38 cellular contexts compared by ENCODE assay signal in the genomic region with DNA sequence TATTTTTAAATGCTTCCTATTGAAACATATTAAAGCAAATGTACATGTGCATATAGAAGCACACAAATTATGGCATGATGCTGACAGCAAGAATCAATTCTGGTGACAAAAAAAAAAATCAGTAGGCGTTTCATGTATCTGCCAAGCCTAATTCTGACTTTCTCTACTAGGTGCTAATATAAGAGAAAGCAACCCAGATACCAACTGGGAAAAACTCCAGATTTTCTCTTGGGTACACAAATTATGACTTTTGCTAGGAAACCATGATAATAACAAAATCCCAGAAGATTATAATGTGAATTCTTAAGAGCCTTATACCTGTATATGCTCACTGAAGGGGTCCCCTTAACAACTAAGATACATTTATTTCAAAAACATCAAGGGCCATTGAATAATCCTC.
"Had no signal": no experiment of that assay in that cellular context is flagged by ENCODE, and none has a peak within 500 bp of the region (broad histone marks: within the 10 kb centered on the region; RNA-seq: fewer than 3 reads in every experiment).

No MANE protein-coding gene starts in this region.

- DNase-seq: activated B cell treated with CpG ODN at 0.5 μM for 24 hours; activated CD4-positive, alpha-beta memory T cell treated with anti-CD3 and anti-CD28 coated beads for 36 hours; activated CD4-positive, alpha-beta T cell treated with anti-CD3 and anti-CD28 coated beads for 4 hours; activated CD4-positive, alpha-beta T cell treated with anti-CD3 and anti-CD28 coated beads, Interleukin-2, amount 10 ng/mL, durations not matched to agents 24 days and 14 days; activated CD4-positive, alpha-beta T cell treated with anti-CD3 and anti-CD28 coated beads, Interleukin-2, amount 50 U/mL, for 1 hour; activated CD4-positive, alpha-beta T cell treated with anti-CD3 and anti-CD28 coated beads, Interleukin-2, amount 50 U/mL, for 4 hours; activated CD4-positive, CD25-positive, alpha-beta regulatory T cell treated with anti-CD3 and anti-CD28 coated beads, Interleukin-2, amount 50 U/mL, for 72 hours; activated CD8-positive, alpha-beta memory T cell treated with anti-CD3 and anti-CD28 coated beads, Interleukin-2, amount 50 U/mL, for 4 hours; activated CD8-positive, alpha-beta T cell treated with anti-CD3 and anti-CD28 coated beads for 36 hours; activated effector memory CD4-positive, alpha-beta T cell treated with anti-CD3 and anti-CD28 coated beads, Interleukin-2, amount 50 U/mL, for 16 hours; activated gamma-delta T cell treated with Interleukin-2 at 50 U/mL for 16 hours; activated naive CD4-positive, alpha-beta T cell; activated naive CD4-positive, alpha-beta T cell treated with anti-CD3 and anti-CD28 coated beads for 36 hours; activated naive CD4-positive, alpha-beta T cell treated with anti-CD3 and anti-CD28 coated beads, Interleukin-2, amount 50 U/mL, for 16 hours; activated naive CD8-positive, alpha-beta T cell treated with anti-CD3 and anti-CD28 coated beads for 36 hours; activated T-cell treated with anti-CD3 and anti-CD28 coated beads for 4 hours; activated T-cell treated with anti-CD3 and anti-CD28 coated beads, Interleukin-2, amount 50 U/mL, for 1 hour; activated T-cell treated with anti-CD3 and anti-CD28 coated beads, Interleukin-2, amount 50 U/mL, for 4 hours; activated T-cell treated with anti-CD3 and anti-CD28 coated beads, Interleukin-2, amount 50 U/mL, for 72 hours; adrenal gland; amniotic stem cell; aorta; caudate nucleus; cerebellar nuclear complex; T-cell; T-helper 2 cell; T-helper 9 cell had no signal

- H3K4me1 Mint-ChIP-seq: activated B cell treated with CpG ODN at 0.5 μM for 24 hours; activated CD4-positive, alpha-beta T cell treated with anti-CD3 and anti-CD28 coated beads, Interleukin-2, amount 10 ng/mL, durations not matched to agents 24 days and 14 days; activated naive CD8-positive, alpha-beta T cell treated with anti-CD3 and anti-CD28 coated beads for 36 hours; activated T-helper 17 cell treated with anti-CD3 and anti-CD28 coated beads, Interleukin-2, amount 50 U/mL, for 72 hours; central memory CD8-positive, alpha-beta T cell; T-cell had no signal

- H3K27ac ChIP-seq: adrenal gland, cardiac muscle cell, VCaP had no signal

- H3K36me3 Mint-ChIP-seq: activated CD4-positive, alpha-beta memory T cell treated with anti-CD3 and anti-CD28 coated beads for 36 hours; activated naive CD4-positive, alpha-beta T cell treated with anti-CD3 and anti-CD28 coated beads, Interleukin-2, amount 50 U/mL, for 72 hours; activated naive CD8-positive, alpha-beta T cell treated with anti-CD3 and anti-CD28 coated beads for 36 hours; brain; T-cell had no signal

- FAIRE-seq: astrocyte, bronchial epithelial cell, TTC549 had no signal

- ATAC-seq: activated CD8-positive, alpha-beta T cell treated with anti-CD3 and anti-CD28 coated beads for 36 hours; activated naive CD4-positive, alpha-beta T cell treated with anti-CD3 and anti-CD28 coated beads, Interleukin-2, amount 50 U/mL, for 72 hours; activated T-cell treated with anti-CD3 and anti-CD28 coated beads, Interleukin-2, amount 50 U/mL, for 4 hours; activated T-cell treated with anti-CD3 and anti-CD28 coated beads, Interleukin-2, amount 50 U/mL, for 72 hours; activated T-helper 17 cell treated with anti-CD3 and anti-CD28 coated beads, Interleukin-2, amount 50 U/mL, for 72 hours; T-cell had no signal

- H3K4me3 Mint-ChIP-seq: activated B cell treated with CpG ODN at 0.5 μM for 24 hours; activated CD4-positive, alpha-beta memory T cell treated with anti-CD3 and anti-CD28 coated beads for 36 hours; activated CD4-positive, alpha-beta T cell treated with anti-CD3 and anti-CD28 coated beads, Interleukin-2, amount 10 ng/mL, durations not matched to agents 24 days and 14 days; activated CD8-positive, alpha-beta T cell treated with anti-CD3 and anti-CD28 coated beads for 36 hours; activated naive CD4-positive, alpha-beta T cell treated with anti-CD3 and anti-CD28 coated beads for 36 hours; activated naive CD8-positive, alpha-beta T cell treated with anti-CD3 and anti-CD28 coated beads for 36 hours; activated T-cell treated with anti-CD3 and anti-CD28 coated beads, Interleukin-2, amount 50 U/mL, for 4 hours; activated T-cell treated with anti-CD3 and anti-CD28 coated beads, Interleukin-2, amount 50 U/mL, for 72 hours; activated T-helper 1 cell treated with anti-CD3 and anti-CD28 coated beads, Interleukin-12 subunit alpha, Interleukin-12 subunit beta, Interleukin-2, Interleukin-4 antibody, amounts not matched to agents 30 ng/mL and 10 ng/mL and 1 ng/mL, durations not matched to agents 14 hours and 24 hours and 36 hours; activated T-helper 17 cell treated with anti-CD3 and anti-CD28 coated beads, Interleukin-2, amount 50 U/mL, for 72 hours; brain; central memory CD8-positive, alpha-beta T cell; T-cell; T-helper 2 cell treated with Interferon-gamma antibody and Interleukin-4, amounts not matched to agents 5 μg/mL and 100 μg/mL, for 36 hours had no signal

- H3K4me1 ChIP-seq: adrenal gland had no signal

- H3K27me3 Mint-ChIP-seq: activated B cell treated with CpG ODN at 0.5 μM for 24 hours; activated CD4-positive, alpha-beta memory T cell treated with anti-CD3 and anti-CD28 coated beads for 36 hours; activated CD4-positive, alpha-beta T cell treated with anti-CD3 and anti-CD28 coated beads, Interleukin-2, amount 10 ng/mL, durations not matched to agents 24 days and 14 days; activated CD8-positive, alpha-beta T cell treated with anti-CD3 and anti-CD28 coated beads for 36 hours; activated naive CD8-positive, alpha-beta T cell treated with anti-CD3 and anti-CD28 coated beads for 36 hours; central memory CD8-positive, alpha-beta T cell; T-cell had no signal

- H3K4me3 ChIP-seq: adrenal gland, cardiac muscle cell had no signal

- H3K27ac Mint-ChIP-seq: activated B cell treated with CpG ODN at 0.5 μM for 24 hours; activated CD4-positive, alpha-beta memory T cell treated with anti-CD3 and anti-CD28 coated beads for 36 hours; activated CD4-positive, alpha-beta T cell treated with anti-CD3 and anti-CD28 coated beads, Interleukin-2, amount 10 ng/mL, durations not matched to agents 24 days and 14 days; activated CD8-positive, alpha-beta T cell treated with anti-CD3 and anti-CD28 coated beads for 36 hours; activated naive CD4-positive, alpha-beta T cell treated with anti-CD3 and anti-CD28 coated beads for 36 hours; activated naive CD4-positive, alpha-beta T cell treated with anti-CD3 and anti-CD28 coated beads, Interleukin-2, amount 50 U/mL, for 72 hours; activated naive CD8-positive, alpha-beta T cell treated with anti-CD3 and anti-CD28 coated beads for 36 hours; activated T-cell treated with anti-CD3 and anti-CD28 coated beads, Interleukin-2, amount 50 U/mL, for 72 hours; activated T-helper 1 cell treated with anti-CD3 and anti-CD28 coated beads, Interleukin-12 subunit alpha, Interleukin-12 subunit beta, Interleukin-2, Interleukin-4 antibody, amounts not matched to agents 30 ng/mL and 10 ng/mL and 1 ng/mL, durations not matched to agents 14 hours and 24 hours and 36 hours; activated T-helper 17 cell treated with anti-CD3 and anti-CD28 coated beads, Interleukin-2, amount 50 U/mL, for 72 hours; brain; T-cell; T-helper 2 cell treated with Interferon-gamma antibody and Interleukin-4, amounts not matched to agents 5 μg/mL and 100 μg/mL, for 36 hours had no signal

- H3K27me3 ChIP-seq: adrenal gland, cardiac muscle cell had no signal

- H3K9me3 ChIP-seq: adrenal gland had no signal

- H3K36me3 ChIP-seq: adrenal gland, cardiac muscle cell had no signal
